In genomic region chr19:48636859-48637448, GRCh38 we compare ENCODE assay signal across 7 cellular contexts. TPM values are rescaled to one million over a fixed set of nuclear protein-coding genes. Genes with fewer than 3 reads are reported as not detected.
A peak's percentile ranks its signal among the peaks of the same experiment; 100 is the strongest.
DNase-seq lines count a peak whose midpoint lies in the region; ATAC-seq, FAIRE-seq and TF ChIP-seq lines count a peak whose summit lies in the region.

Gene DBP (minus strand): TSS chr19:48637379. CDS start chr19:48636994, 385 bp downstream.

- in situ Hi-C loops in IMR-90 (cut with MboI; ENCODE audit: low sequenced_read_pairs) = no loop called here

- ATAC-seq in IMR-90 (ENCODE audit: low read depth) = 0 out of 2 replicates have a peak, but pooled peaks have one; percentile 3
- ATAC-seq in heart left ventricle = peak in 3 of 4 donors; percentile 1 to 6 (median 3)
- no peak for ATAC-seq in HG02642 (IDR thresholded peaks at IDR 0.05; ENCODE audit: poor library complexity, unreplicated experiment)

- WGBS in IMR-90 (ENCODE audit: extremely low coverage in 2 of 2, insufficient read length in 1 of 2), 2 experiments = 1% methylated on average over 27 of the region's 40 CpGs; no CpG with 5 or more reads in 1 of the 2 experiments
- WGBS in heart left ventricle, 4 donors = 0 to 3% (median 0%) methylated on average over 8 to 40 of the region's 40 CpGs

- H4K91ac ChIP-seq in IMR-90 (ENCODE audit: insufficient read depth, low read depth, low read length) = peak within 1 kb of the TSS; percentile 77

- H3K23ac ChIP-seq in IMR-90 (ENCODE audit: low read depth, low read length) = peak within 1 kb of the TSS; percentile 64

- peaks cover 0 to 18% of the 10 kb centered on the region in 2 experiments; a peak in 3 of 4 replicates for H3K79me1 ChIP-seq in IMR-90 (ENCODE audit: low read depth in 1 of 2, low read length in 2 of 2)

- peak within 1 kb of the TSS; percentile 95 for H2AFZ ChIP-seq in IMR-90 (replicated peaks; ENCODE audit: low read length, poor library complexity)

- intact Hi-C loops in IMR-90 (cut with micrococcal nuclease) = no loop called here
- intact Hi-C loops in heart left ventricle (cut with DNase I) = loop anchor here in 1 of 10 donors (2.0 to 5.0 kb wide), 2 partner anchors 18 to 335 kb away; partner anchors contain the start of genes RPL18 and SPHK2

- H3K14ac ChIP-seq in IMR-90 (replicated peaks; ENCODE audit: low read depth, low read length) = peak within 1 kb of the TSS; percentile 65

- peaks cover 24% of the 10 kb centered on the region for H3K9me1 ChIP-seq in IMR-90 (ENCODE audit: insufficient read depth, low read length)

- peak within 1 kb of the TSS; percentile 96 for H3K4ac ChIP-seq in IMR-90 (ENCODE audit: low read depth, low read length)

- FAIRE-seq in urothelium cell line (lab: Jason Lieb, UNC) = no peak

- no peaks in the 10 kb centered on the region for H3K36me3 Mint-ChIP-seq in activated CD4-positive, alpha-beta memory T cell treated with anti-CD3 and anti-CD28 coated beads, Interleukin-2, amount 10 ng/mL, durations not matched to agents 7 days and 5 days (ENCODE audit: low read depth)

- peaks cover 4% of the 10 kb centered on the region; the same call in 1 of the 2 replicates for H4K20me1 ChIP-seq in IMR-90 (ENCODE audit: insufficient read depth, low read length)

- peak within 1 kb of the TSS; percentile 92 for H2AK9ac ChIP-seq in IMR-90 (replicated peaks; ENCODE audit: low read depth, low read length, poor library complexity)

- peak within 1 kb of the TSS; percentile 64 for H3K4me3 ChIP-seq in GM12864 (ENCODE audit: low read depth, low read length)
- peak within 1 kb of the TSS; percentile 62 for H3K4me3 ChIP-seq in IMR-90 (ENCODE audit: insufficient read depth, low read depth, low read length)
- H3K4me3 ChIP-seq in heart left ventricle = peak within 1 kb of the TSS; percentile 19 to 93 (median 78)

- H2AK5ac ChIP-seq in IMR-90 (ENCODE audit: low read depth, low read length) = peak within 1 kb of the TSS; percentile 78

- H4K5ac ChIP-seq in IMR-90 (ENCODE audit: low read depth, low read length) = peak within 1 kb of the TSS; percentile 72

- peak within 1 kb of the TSS; percentile 76 for H2BK5ac ChIP-seq in IMR-90 (ENCODE audit: low read depth, low read length, poor library complexity, severe bottlenecking)

- peaks cover 28% of the 10 kb centered on the region for H3K4me1 ChIP-seq in IMR-90 (ENCODE audit: control insufficient read depth, insufficient read depth, low read length)
- H3K4me1 ChIP-seq in heart left ventricle = peaks cover 16 to 57% (median 41%) of the 10 kb centered on the region in 12 donors

- POLR2A ChIA-PET in IMR-90 (lab: Charles Lee; ENCODE audit: unreplicated experiment) = interaction anchor here (0.6 to 0.7 kb wide), 3 partner anchors 18 to 174 kb away, joined by 3 read pairs; partner anchors contain the start of genes BCAT2, RPL18 and SPHK2
- POLR2A ChIA-PET in activated CD4-positive, alpha-beta memory T cell treated with anti-CD3 and anti-CD28 coated beads, Interleukin-2, amount 10 ng/mL, durations not matched to agents 7 days and 5 days (lab: Charles Lee) = interaction anchor here (1.5 to 2.3 kb wide), 4 partner anchors 9 to 20 kb away, joined by 6 to 15 read pairs (median 12); partner anchors contain the start of genes CA11, RPL18 and SPHK2

- H3K18ac ChIP-seq in IMR-90 (ENCODE audit: low read depth, low read length) = peak within 1 kb of the TSS; percentile 71

- dilution Hi-C loops in IMR-90 (cut with HindIII; ENCODE audit: low sequenced_read_pairs, unreplicated experiment) = no loop called here

- H3K4me2 ChIP-seq in IMR-90 (ENCODE audit: low read depth, low read length) = peak within 1 kb of the TSS; percentile 91

- H3K36me3 ChIP-seq in IMR-90 (ENCODE audit: control insufficient read depth, insufficient read depth, low read length) = no peaks in the 10 kb centered on the region; the same call in 1 of the 2 replicates
- H3K36me3 ChIP-seq in heart left ventricle = peaks cover 0 to 17% (median 3%) of the 10 kb centered on the region in 9 donors

- no peaks in the 10 kb centered on the region for H3K27me3 Mint-ChIP-seq in activated CD4-positive, alpha-beta memory T cell treated with anti-CD3 and anti-CD28 coated beads, Interleukin-2, amount 10 ng/mL, durations not matched to agents 7 days and 5 days

- peak within 1 kb of the TSS; percentile 50 for H2BK120ac ChIP-seq in IMR-90 (ENCODE audit: low read depth, low read length)

- peak within 1 kb of the TSS; percentile 84; the same call in 1 of the 2 replicates for H3K56ac ChIP-seq in IMR-90 (ENCODE audit: extremely low read depth, insufficient read depth, low read length)

- H3K4me1 Mint-ChIP-seq in activated CD4-positive, alpha-beta memory T cell treated with anti-CD3 and anti-CD28 coated beads, Interleukin-2, amount 10 ng/mL, durations not matched to agents 7 days and 5 days = peaks cover 48% of the 10 kb centered on the region

- no peak for TF ChIP-seq POLR2A in IMR-90 (IDR thresholded peaks at IDR 0.05; ENCODE audit: low read depth, low read length)
- TF ChIP-seq POLR2A in heart left ventricle (IDR thresholded peaks at IDR 0.05) = no peak

- no peaks in the 10 kb centered on the region for H3K27me3 ChIP-seq in IMR-90 (ENCODE audit: control insufficient read depth, insufficient read depth, low read length)
- H3K27me3 ChIP-seq in heart left ventricle = no peaks in the 10 kb centered on the region

- DNase-seq in GM12864 (ENCODE audit: low read depth) = no peak
- no peak for DNase-seq in IMR-90
- no peak for DNase-seq in activated CD4-positive, alpha-beta memory T cell treated with anti-CD3 and anti-CD28 coated beads, Interleukin-2, amount 10 ng/mL, durations not matched to agents 7 days and 5 days
- DNase-seq in heart left ventricle = peak in 3 of 5 donors; percentile 50 to 75 (median 73)
- peak; percentile 38 for DNase-seq in renal cortical epithelial cell (ENCODE audit: low read depth)
- no peak for DNase-seq in urothelium cell line (ENCODE audit: low spot score)

- TF ChIP-seq RAD21 in IMR-90 (IDR thresholded peaks at IDR 0.05; ENCODE audit: low read length) = no peak

- peak within 1 kb of the TSS; percentile 60 for H3K9ac ChIP-seq in IMR-90 (ENCODE audit: low read depth, low read length)

- peak within 1 kb of the TSS; percentile 77; the same call in 2 of the 3 replicates for H2BK15ac ChIP-seq in IMR-90 (ENCODE audit: low read depth, low read length)

- BruUV-seq in IMR-90 (replicated peaks; lab: Mats Ljungman, UMichigan) = no TSS peak

- TF ChIP-seq CTCF in GM12864 (IDR thresholded peaks at IDR 0.05; ENCODE audit: low read depth, low read length, missing control alignments) = peak; percentile 29
- no peak for TF ChIP-seq CTCF in IMR-90 (conservative IDR thresholded peaks at IDR 0.05; ENCODE audit: low read depth, low read length)
- peak in 5 of 12 donors; percentile 8 to 31 (median 24) for TF ChIP-seq CTCF in heart left ventricle (IDR thresholded peaks at IDR 0.05)

- H3K27ac ChIP-seq in IMR-90 (ENCODE audit: insufficient read depth, low read length) = peak within 1 kb of the TSS; percentile 81
- peak within 1 kb of the TSS; percentile 85 to 100 (median 96) for H3K27ac ChIP-seq in heart left ventricle

- H3K9me3 Mint-ChIP-seq in activated CD4-positive, alpha-beta memory T cell treated with anti-CD3 and anti-CD28 coated beads, Interleukin-2, amount 10 ng/mL, durations not matched to agents 7 days and 5 days = no peaks in the 10 kb centered on the region

- CTCF ChIA-PET in IMR-90 (lab: Yijun Ruan, JAX) = no interaction called here
- CTCF ChIA-PET in activated CD4-positive, alpha-beta memory T cell treated with anti-CD3 and anti-CD28 coated beads, Interleukin-2, amount 10 ng/mL, durations not matched to agents 7 days and 5 days (lab: Charles Lee) = interaction anchor here (2.1 kb wide), 1 partner anchor 13 kb away, joined by 7 read pairs; no protein-coding TSS in a partner anchor

- H3K4me3 Mint-ChIP-seq in activated CD4-positive, alpha-beta memory T cell treated with anti-CD3 and anti-CD28 coated beads, Interleukin-2, amount 10 ng/mL, durations not matched to agents 7 days and 5 days = peak within 1 kb of the TSS; percentile 85

- no peaks in the 10 kb centered on the region for H3K9me3 ChIP-seq in IMR-90 (ENCODE audit: control insufficient read depth, insufficient read depth, low read length)
- no peaks in the 10 kb centered on the region for H3K9me3 ChIP-seq in heart left ventricle

- peak within 1 kb of the TSS; percentile 43 to 93 for H4K8ac ChIP-seq in IMR-90 (ENCODE audit: low read depth in 2 of 2, low read length in 2 of 2)

- H2BK20ac ChIP-seq in IMR-90 (ENCODE audit: low read depth, low read length) = peak within 1 kb of the TSS; percentile 81

- H3K27ac Mint-ChIP-seq in activated CD4-positive, alpha-beta memory T cell treated with anti-CD3 and anti-CD28 coated beads, Interleukin-2, amount 10 ng/mL, durations not matched to agents 7 days and 5 days = peak within 1 kb of the TSS; percentile 92

TF ChIP-seq in IMR-90, 13 proteins besides CTCF, POLR2A, EP300 and RAD21:
- TF ChIP-seq USF2 (IDR thresholded peaks at IDR 0.05; ENCODE audit: low read depth, low read length) = no peak
- no peak for TF ChIP-seq SMC3 (IDR thresholded peaks at IDR 0.05; ENCODE audit: low read depth, low read length)
- no peak for TF ChIP-seq MAFK (IDR thresholded peaks at IDR 0.05; ENCODE audit: low read depth, low read length)
- TF ChIP-seq NFE2L2 (IDR thresholded peaks at IDR 0.05; ENCODE audit: low read depth, low read length) = no peak
- TF ChIP-seq BHLHE40 (IDR thresholded peaks at IDR 0.05; ENCODE audit: low read depth, low read length) = no peak
- peak; percentile 57; the same call in 1 of the 2 replicates for TF ChIP-seq CEBPB (IDR thresholded peaks at IDR 0.05; ENCODE audit: low read depth, low read length)

RNA-seq across cellular contexts. Expression of gene DBP, which starts in this region (rescaled TPM):
- 2.5 and 3.6 TPM in 2 replicates for total RNA-seq in IMR-90 (2012; rRNA removed)
- 3.0 and 3.6 TPM in 2 replicates for polyA plus RNA-seq in IMR-90 (2012; rRNA removed)
- 2.9 and 6.3 TPM in 2 replicates for polyA plus RNA-seq in IMR-90 (2012; cell fraction: cytosol; rRNA removed)
- 2.2 and 2.6 TPM in 2 replicates for polyA plus RNA-seq in IMR-90 (2012; cell fraction: nucleus; rRNA removed; ENCODE audit: low replicate concordance)
- total RNA-seq in activated CD4-positive, alpha-beta memory T cell treated with anti-CD3 and anti-CD28 coated beads, Interleukin-2, amount 10 ng/mL, durations not matched to agents 7 days and 5 days = 10 to 100 TPM; 18.7 to 19.1 TPM
- 10 to 100 TPM in 5 of 9 donors, 1 to 10 TPM in 4; 1.4 to 34.2 (median 12.5) TPM for total RNA-seq in heart left ventricle
- polyA plus RNA-seq in heart left ventricle = 10 to 100 TPM in 1 of 2 donors, 1 to 10 TPM in 1; 3.9 to 11.6 TPM
- total RNA-seq in renal cortical epithelial cell = 0.52 and 2.3 TPM in 2 replicates

Comparison
In these comparisons a context has a peak if more than half of its experiments do, and no peak if none do; other contexts are left out.
1. DNase-seq: peak in heart left ventricle (3 of 5) and renal cortical epithelial cell (single experiment); none in GM12864 (single experiment), IMR-90 (single experiment), activated CD4-positive, alpha-beta memory T cell treated with anti-CD3 and anti-CD28 coated beads, Interleukin-2, amount 10 ng/mL, durations not matched to agents 7 days and 5 days (single experiment) and urothelium cell line (single experiment).
2. Peak in every context shown above with its lines, with median percentiles within 50 percentile points of each other: H3K4me3 ChIP-seq.